12 cellular contexts compared by ENCODE assay signal in the genomic region with DNA sequence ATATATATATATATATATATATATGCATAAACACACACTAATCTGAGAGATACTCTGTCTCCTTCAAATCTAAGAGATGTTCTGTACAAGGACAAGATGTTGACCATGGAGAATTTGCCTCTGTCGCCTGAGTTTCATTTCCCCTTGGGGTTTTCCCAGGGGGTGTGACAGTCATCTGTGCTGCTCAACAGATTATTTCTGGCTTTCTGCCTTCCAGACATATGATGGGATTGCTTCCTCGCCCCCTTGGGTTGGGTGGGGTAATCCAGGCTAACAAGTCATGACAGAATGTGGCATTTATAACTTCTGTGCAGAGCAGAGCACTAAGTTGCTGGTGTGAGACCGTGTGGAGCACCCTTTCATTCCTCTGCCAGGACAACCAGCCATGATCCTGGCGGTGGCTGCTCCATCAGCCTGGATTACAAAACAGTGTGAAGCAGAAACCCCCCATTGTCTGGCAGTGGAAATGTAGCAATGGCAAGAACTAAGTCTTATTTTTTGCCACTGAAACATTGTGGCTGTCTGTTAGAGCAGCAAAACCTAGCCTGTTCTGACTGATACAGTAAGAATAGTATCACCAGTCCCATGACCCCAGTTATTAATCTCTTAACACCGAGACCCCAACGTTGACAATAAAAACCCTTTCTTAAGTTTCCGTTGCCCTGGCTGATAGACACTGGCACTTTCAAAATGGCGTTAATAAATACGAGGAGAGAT. TPM values are rescaled to one million over a fixed set of nuclear protein-coding genes. Genes with fewer than 3 reads are reported as not detected.
DNase-seq lines count a peak whose midpoint lies in the region; ATAC-seq and TF ChIP-seq lines count a peak whose summit lies in the region.
"Had no signal": no experiment of that assay in that cellular context is flagged by ENCODE, and none has a peak within 500 bp of the region (broad histone marks: within the 10 kb centered on the region; RNA-seq: fewer than 3 reads in every experiment).

No MANE protein-coding gene starts in this region.

- H3K36me3 Mint-ChIP-seq in activated naive CD4-positive, alpha-beta T cell treated with anti-CD3 and anti-CD28 coated beads for 36 hours (ENCODE audit: low read depth) = no peaks in the 10 kb centered on the region

- intact Hi-C loops in activated naive CD4-positive, alpha-beta T cell treated with anti-CD3 and anti-CD28 coated beads for 36 hours (cut with micrococcal nuclease) = no loop called here
- intact Hi-C loops in transverse colon (cut with DNase I; ENCODE audit: low total_unique reads) = no loop called here

- no peak for TF ChIP-seq CTCF in transverse colon (IDR thresholded peaks at IDR 0.05)

- TF ChIP-seq POLR2A in transverse colon (IDR thresholded peaks at IDR 0.05) = no peak

- DNase-seq in activated naive CD4-positive, alpha-beta T cell treated with anti-CD3 and anti-CD28 coated beads for 36 hours = peak; percentile 52
- DNase-seq in activated naive CD4-positive, alpha-beta T cell treated with anti-CD3 and anti-CD28 coated beads, Interleukin-2, amount 50 U/mL, for 16 hours = no peak
- DNase-seq in NOMO-1 treated with DMSO at 0.1 percent for 48 hours (lab: John Stamatoyannopoulos, UW; ENCODE audit: unreplicated experiment) (peak; percentile 73), transverse colon (peak; percentile 26), HT-29 (ENCODE audit: low spot score) (no peak), NCI-H187 (lab: John Stamatoyannopoulos, UW) (no peak), iPS-NIHi7 (ENCODE audit: extremely low spot score) (no peak)
- DNase-seq: effector CD4-positive, alpha-beta T cell; NCI-H1092 treated with DMSO at 0.1 percent for 48 hours; right cardiac atrium; stomach had no signal

- ATAC-seq in HG02938 (IDR thresholded peaks at IDR 0.05; ENCODE audit: unreplicated experiment) = peak; percentile 86

- H3K4me1 Mint-ChIP-seq in activated naive CD4-positive, alpha-beta T cell treated with anti-CD3 and anti-CD28 coated beads for 36 hours (ENCODE audit: low read depth) = peaks cover 4% of the 10 kb centered on the region

- in situ Hi-C loops in transverse colon (cut with MboI; ENCODE audit: low pct_ligation_motif_present in 1 of 4, low pct_unique_long_range_greater_than_20kb in 1 of 4, low sequenced_read_pairs in 3 of 4) = no loop called here

- H3K4me3 ChIP-seq in transverse colon = no peak overlapping the region
- H3K4me3 ChIP-seq: stomach had no signal

- no peaks in the 10 kb centered on the region for H3K27me3 ChIP-seq in transverse colon

- CTCF ChIA-PET in activated naive CD4-positive, alpha-beta T cell treated with anti-CD3 and anti-CD28 coated beads for 36 hours (lab: Charles Lee) = no interaction called here

- H3K4me3 Mint-ChIP-seq in activated naive CD4-positive, alpha-beta T cell treated with anti-CD3 and anti-CD28 coated beads for 36 hours = no peak overlapping the region

- H3K27ac ChIP-seq in transverse colon = no peak overlapping the region
- H3K27ac ChIP-seq: stomach had no signal

- WGBS in transverse colon (ENCODE audit: low coverage in 1 of 2), 2 donors = 69 to 72% methylated on average over 7 to 9 of the region's 9 CpGs

- H3K27me3 Mint-ChIP-seq in activated naive CD4-positive, alpha-beta T cell treated with anti-CD3 and anti-CD28 coated beads for 36 hours (ENCODE audit: low read depth) = no peaks in the 10 kb centered on the region

- TF ChIP-seq EP300 in transverse colon (IDR thresholded peaks at IDR 0.05; ENCODE audit: low read depth) = no peak

- H3K36me3 ChIP-seq in transverse colon = no peaks in the 10 kb centered on the region
- H3K36me3 ChIP-seq: stomach had no signal

- H3K27ac Mint-ChIP-seq in activated naive CD4-positive, alpha-beta T cell treated with anti-CD3 and anti-CD28 coated beads for 36 hours = no peak overlapping the region

- H3K4me1 ChIP-seq in transverse colon = no peaks in the 10 kb centered on the region
- H3K4me1 ChIP-seq: stomach had no signal

- H3K9me3 ChIP-seq in transverse colon = no peaks in the 10 kb centered on the region
- H3K9me3 ChIP-seq: stomach had no signal

- no peaks in the 10 kb centered on the region for H3K9me3 Mint-ChIP-seq in activated naive CD4-positive, alpha-beta T cell treated with anti-CD3 and anti-CD28 coated beads for 36 hours

RNA-seq across cellular contexts. Expression of gene USP6NL, which starts 13.7 kb away (rescaled TPM):
- total RNA-seq in activated naive CD4-positive, alpha-beta T cell treated with anti-CD3 and anti-CD28 coated beads for 36 hours = 1 to 10 TPM; 6.9 to 7.5 TPM
- total RNA-seq in transverse colon = 10 to 100 TPM; 17.3 to 45.8 (median 26.6) TPM
- total RNA-seq in HT-29 (2014; rRNA removed; shearing (Covaris generic)) = 16.9 and 18.6 TPM in 2 replicates

Comparison
In these comparisons a context has a peak if more than half of its experiments do, and no peak if none do; other contexts are left out.
1. DNase-seq: peak in activated naive CD4-positive, alpha-beta T cell treated with anti-CD3 and anti-CD28 coated beads for 36 hours (single experiment), NOMO-1 treated with DMSO at 0.1 percent for 48 hours (single experiment) and transverse colon (single experiment); none in activated naive CD4-positive, alpha-beta T cell treated with anti-CD3 and anti-CD28 coated beads, Interleukin-2, amount 50 U/mL, for 16 hours (single experiment), HT-29 (single experiment), NCI-H187 (0 of 2) and iPS-NIHi7 (single experiment).